8 cellular contexts compared by ENCODE assay signal in the genomic region with DNA sequence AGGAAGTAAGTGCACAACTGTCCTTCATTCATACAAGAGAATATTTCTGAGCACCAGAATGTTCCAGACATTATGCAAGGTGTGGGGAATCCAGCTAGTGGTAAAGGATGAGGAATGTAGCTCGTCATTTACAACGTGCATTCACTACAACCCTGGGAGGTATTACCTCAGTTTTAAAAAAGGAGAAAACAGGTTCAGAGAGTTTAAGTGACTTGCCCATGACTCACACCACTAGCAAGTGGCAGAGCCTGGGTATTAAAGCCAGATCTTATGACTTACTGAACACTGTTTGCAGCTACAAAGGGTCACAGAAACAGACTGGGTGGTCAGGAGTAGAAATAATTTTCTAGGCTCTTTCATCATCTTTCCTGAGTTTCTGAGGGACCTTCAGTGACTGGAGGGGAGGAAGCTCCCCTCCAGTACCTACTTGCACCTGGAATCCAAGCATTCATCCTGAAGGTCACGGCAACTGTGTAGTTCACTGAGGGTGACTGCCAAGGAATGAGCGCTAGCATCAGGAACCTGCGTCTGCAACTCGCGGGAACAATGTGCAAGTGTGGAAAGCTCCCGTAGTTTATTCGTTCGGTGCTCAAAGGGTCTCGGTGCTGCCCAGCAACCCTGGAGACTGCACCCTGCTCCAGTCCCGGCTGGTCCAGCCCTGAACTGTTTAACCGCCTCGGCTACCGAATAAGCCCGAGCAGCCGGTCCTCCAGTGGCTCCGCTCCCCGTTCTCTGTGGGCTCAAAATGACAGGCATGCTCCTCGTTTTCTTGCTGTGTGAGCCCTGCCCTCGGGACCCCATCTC. TPM values are rescaled to one million over a fixed set of nuclear protein-coding genes. Genes with fewer than 3 reads are reported as not detected.
DNase-seq lines count a peak whose midpoint lies in the region; ATAC-seq and TF ChIP-seq lines count a peak whose summit lies in the region.

No MANE protein-coding gene starts in this region.

- no peak for TF ChIP-seq CTCF in KMS-11 (conservative IDR thresholded peaks at IDR 0.05; ENCODE audit: low read depth, low read length)

- peak overlapping the region; percentile 77 for H2AFZ ChIP-seq in KMS-11 (ENCODE audit: low read depth)

- peaks cover 9 to 15% of the 10 kb centered on the region in 2 donors for H3K4me1 Mint-ChIP-seq in stimulated activated naive B cell treated with anti-CD40 and anti-IgM and Interleukin-4, amounts not matched to agents 10 μg/mL and 1 μg/mL and 100 μg/mL, for 72 hours

- H3K4me3 Mint-ChIP-seq in stimulated activated naive B cell treated with anti-CD40 and anti-IgM and Interleukin-4, amounts not matched to agents 10 μg/mL and 1 μg/mL and 100 μg/mL, for 72 hours = no peak overlapping the region

- DNase-seq in Daoy (ENCODE audit: low read depth) = peak; percentile 87
- peak; percentile 95 for DNase-seq in astrocyte of the hippocampus (ENCODE audit: low read depth, low spot score)
- DNase-seq in islet precursor cell = peak; percentile 87
- no peak for DNase-seq in stimulated activated naive B cell treated with anti-CD40 and anti-IgM and Interleukin-4, amounts not matched to agents 10 μg/mL and 1 μg/mL and 100 μg/mL, for 72 hours
- DNase-seq in activated CD4-positive, alpha-beta T cell treated with anti-CD3 and anti-CD28 coated beads, Interleukin-2, amount 50 U/mL, for 1 hour = no peak
- DNase-seq in NCI-H2029 (lab: John Stamatoyannopoulos, UW) = no peak

- peak overlapping the region; percentile 89 for H3K9ac ChIP-seq in KMS-11

- peaks cover 13% of the 10 kb centered on the region; the same call in 1 of the 2 replicates for H3K79me2 ChIP-seq in KMS-11 (ENCODE audit: insufficient read depth, low read depth)

- peak overlapping the region; percentile 97 for H3K4me2 ChIP-seq in KMS-11

- no peaks in the 10 kb centered on the region for H4K20me1 ChIP-seq in KMS-11 (ENCODE audit: insufficient read depth)

- H3K27ac Mint-ChIP-seq in stimulated activated naive B cell treated with anti-CD40 and anti-IgM and Interleukin-4, amounts not matched to agents 10 μg/mL and 1 μg/mL and 100 μg/mL, for 72 hours = peak overlapping the region; percentile 53

- peak; percentile 16 for ATAC-seq in GM21576 (IDR thresholded peaks at IDR 0.05; ENCODE audit: unreplicated experiment)
- peak; percentile 47 to 49 for ATAC-seq in stimulated activated naive B cell treated with anti-CD40 and anti-IgM and Interleukin-4, amounts not matched to agents 10 μg/mL and 1 μg/mL and 100 μg/mL, for 72 hours (replicated peaks)

- H3K36me3 ChIP-seq in KMS-11 (ENCODE audit: insufficient read depth) = 0 out of 2 replicates have a peak, but pooled peaks cover 4% of the 10 kb centered on the region

- H3K27me3 ChIP-seq in KMS-11 (ENCODE audit: insufficient read depth, low read depth) = no peaks in the 10 kb centered on the region

- H3K27ac ChIP-seq in KMS-11 = peak overlapping the region; percentile 58

- H3K27me3 Mint-ChIP-seq in stimulated activated naive B cell treated with anti-CD40 and anti-IgM and Interleukin-4, amounts not matched to agents 10 μg/mL and 1 μg/mL and 100 μg/mL, for 72 hours = no peaks in the 10 kb centered on the region

- peaks cover 18 to 37% of the 10 kb centered on the region in 2 donors for H3K36me3 Mint-ChIP-seq in stimulated activated naive B cell treated with anti-CD40 and anti-IgM and Interleukin-4, amounts not matched to agents 10 μg/mL and 1 μg/mL and 100 μg/mL, for 72 hours

- peaks cover 19% of the 10 kb centered on the region for H3K4me1 ChIP-seq in KMS-11 (ENCODE audit: low read depth, poor library complexity, severe bottlenecking)

- no peaks in the 10 kb centered on the region for H3K9me3 Mint-ChIP-seq in stimulated activated naive B cell treated with anti-CD40 and anti-IgM and Interleukin-4, amounts not matched to agents 10 μg/mL and 1 μg/mL and 100 μg/mL, for 72 hours

- H3K4me3 ChIP-seq in KMS-11 (IDR thresholded peaks at IDR 0.05; ENCODE audit: insufficient read depth, low read depth, low read length) = peak overlapping the region; percentile 53

RNA-seq across cellular contexts. Expression of a gene that starts 0.6 kb away (rescaled TPM):
- 0.74 and 1.5 TPM in 2 replicates for total RNA-seq in Daoy (2014; rRNA removed; shearing (Covaris generic))

RNA-seq across cellular contexts. Expression of a gene that starts 0.7 kb away (rescaled TPM):
- 64.6 and 71.0 TPM in 2 replicates for total RNA-seq in Daoy (2014; rRNA removed; shearing (Covaris generic))

RNA-seq across cellular contexts. Expression of a gene that starts 35.2 kb away (rescaled TPM):
- 19.3 and 21.6 TPM in 2 replicates for total RNA-seq in Daoy (2014; rRNA removed; shearing (Covaris generic))

RNA-seq across cellular contexts. Expression of a gene that starts 35.5 kb away (rescaled TPM):
- 46.3 and 51.6 TPM in 2 replicates for total RNA-seq in Daoy (2014; rRNA removed; shearing (Covaris generic))

RNA-seq across cellular contexts. Expression of a gene that starts 45.3 kb away (rescaled TPM):
- total RNA-seq in Daoy (2014; rRNA removed; shearing (Covaris generic)) = 26.1 and 35.5 TPM in 2 replicates

Comparison
In these comparisons a context has a peak if more than half of its experiments do, and no peak if none do; other contexts are left out.
1. DNase-seq: peak in Daoy (single experiment), astrocyte of the hippocampus (single experiment) and islet precursor cell (single experiment); none in stimulated activated naive B cell treated with anti-CD40 and anti-IgM and Interleukin-4, amounts not matched to agents 10 μg/mL and 1 μg/mL and 100 μg/mL, for 72 hours (single experiment), activated CD4-positive, alpha-beta T cell treated with anti-CD3 and anti-CD28 coated beads, Interleukin-2, amount 50 U/mL, for 1 hour (single experiment) and NCI-H2029 (single experiment).